23 cellular contexts compared by ENCODE assay signal in genomic region chr3:51938780-51939425, GRCh38. TPM values are rescaled to one million over a fixed set of nuclear protein-coding genes. Genes with fewer than 3 reads are reported as not detected.
DNase-seq lines count a peak whose midpoint lies in the region; TF ChIP-seq lines count a peak whose summit lies in the region.
"Had no signal": no experiment of that assay in that cellular context is flagged by ENCODE, and none has a peak within 500 bp of the region (broad histone marks: within the 10 kb centered on the region; RNA-seq: fewer than 3 reads in every experiment).

No MANE protein-coding gene starts in this region.

- peak overlapping the region; percentile 79 for H3K4me3 Mint-ChIP-seq in activated naive CD4-positive, alpha-beta T cell treated with anti-CD3 and anti-CD28 coated beads, Interleukin-2, amount 50 U/mL, for 24 hours
- H3K4me3 Mint-ChIP-seq in activated naive CD4-positive, alpha-beta T cell treated with anti-CD3 and anti-CD28 coated beads for 36 hours, result no peak overlapping the region
- H3K4me3 Mint-ChIP-seq in activated naive CD8-positive, alpha-beta T cell treated with anti-CD3 and anti-CD28 coated beads for 36 hours, result peak overlapping the region; percentile 33
- peak overlapping the region; percentile 95 for H3K4me3 Mint-ChIP-seq in neural crest cell

- no peak overlapping the region for H2BK15ac ChIP-seq in mesenchymal stem cell (ENCODE audit: low read depth, poor library complexity, severe bottlenecking)

- no peak overlapping the region for H3K4me2 ChIP-seq in mesenchymal stem cell (ENCODE audit: low read length, poor library complexity, severe bottlenecking)

- no peak for DNase-seq in activated naive CD4-positive, alpha-beta T cell treated with anti-CD3 and anti-CD28 coated beads for 36 hours
- no peak for DNase-seq in activated naive CD8-positive, alpha-beta T cell treated with anti-CD3 and anti-CD28 coated beads for 36 hours
- DNase-seq in neural crest cell (ENCODE audit: low read depth, low spot score) (no peak), ureter (ENCODE audit: low spot score) (peak; percentile 37), DMS79 treated with DMSO at 0.1 percent for 48 hours (lab: John Stamatoyannopoulos, UW) (no peak), DMS53 treated with DMSO at 0.1 percent for 48 hours (lab: John Stamatoyannopoulos, UW; ENCODE audit: unreplicated experiment) (no peak), mesenchymal stem cell (no peak)
- DNase-seq: activated CD4-positive, alpha-beta T cell treated with anti-CD3 and anti-CD28 coated beads for 1 hour; activated T-cell treated with anti-CD3 and anti-CD28 coated beads, Interleukin-2, amount 50 U/mL, for 1 hour; amygdala; COR-L47; effector CD8-positive, alpha-beta T cell; naive B cell; NCI-H187 treated with DMSO at 0.1 percent for 48 hours; NCI-H526; stimulated activated CD4-positive, alpha-beta T cell treated with anti-CD3 and anti-CD28 coated beads, Interleukin-15, amount 100 ng/mL, for 24 hours; T-helper 9 cell had no signal

- TF ChIP-seq CTCF in neural crest cell (conservative IDR thresholded peaks at IDR 0.05), result no peak

- no peak overlapping the region for H3K18ac ChIP-seq in mesenchymal stem cell (ENCODE audit: low read depth in 1 of 2, low read length in 2 of 2)

- H4K8ac ChIP-seq in mesenchymal stem cell (ENCODE audit: low read length), result no peak overlapping the region

- 96% methylated on average over 8 of the region's 9 CpGs for WGBS in mesenchymal stem cell

- H3K23ac ChIP-seq in mesenchymal stem cell (ENCODE audit: low read length in 2 of 2), result no peak overlapping the region

- H3K9me3 ChIP-seq in mesenchymal stem cell (ENCODE audit: control insufficient read depth, low read length), result no peaks in the 10 kb centered on the region
- H3K9me3 ChIP-seq: vagina had no signal

- H2BK120ac ChIP-seq in mesenchymal stem cell (ENCODE audit: low read depth, low read length), result no peak overlapping the region

- CTCF ChIA-PET in activated naive CD4-positive, alpha-beta T cell treated with anti-CD3 and anti-CD28 coated beads for 36 hours (lab: Charles Lee), result no interaction called here

- H4K91ac ChIP-seq in mesenchymal stem cell (ENCODE audit: low read length), result no peak overlapping the region

- H3K36me3 Mint-ChIP-seq in activated naive CD4-positive, alpha-beta T cell treated with anti-CD3 and anti-CD28 coated beads, Interleukin-2, amount 50 U/mL, for 24 hours, result peaks cover 14% of the 10 kb centered on the region
- H3K36me3 Mint-ChIP-seq in activated naive CD4-positive, alpha-beta T cell treated with anti-CD3 and anti-CD28 coated beads for 36 hours (ENCODE audit: low read depth), result peaks cover 30% of the 10 kb centered on the region
- peaks cover 31% of the 10 kb centered on the region for H3K36me3 Mint-ChIP-seq in activated naive CD8-positive, alpha-beta T cell treated with anti-CD3 and anti-CD28 coated beads for 36 hours
- H3K36me3 Mint-ChIP-seq in neural crest cell (ENCODE audit: low read depth), result no peaks in the 10 kb centered on the region

- H2AFZ ChIP-seq in mesenchymal stem cell (ENCODE audit: low read depth, low read length), result no peak overlapping the region

- intact Hi-C loops in activated naive CD4-positive, alpha-beta T cell treated with anti-CD3 and anti-CD28 coated beads for 36 hours (cut with micrococcal nuclease), result no loop called here

- no peak overlapping the region for H3K27ac ChIP-seq in mesenchymal stem cell (ENCODE audit: low read length, poor library complexity, severe bottlenecking)
- H3K27ac ChIP-seq: vagina had no signal

- H3K27me3 Mint-ChIP-seq in activated naive CD4-positive, alpha-beta T cell treated with anti-CD3 and anti-CD28 coated beads, Interleukin-2, amount 50 U/mL, for 24 hours, result no peaks in the 10 kb centered on the region
- H3K27me3 Mint-ChIP-seq in activated naive CD4-positive, alpha-beta T cell treated with anti-CD3 and anti-CD28 coated beads for 36 hours (ENCODE audit: low read depth), result no peaks in the 10 kb centered on the region
- no peaks in the 10 kb centered on the region for H3K27me3 Mint-ChIP-seq in activated naive CD8-positive, alpha-beta T cell treated with anti-CD3 and anti-CD28 coated beads for 36 hours
- H3K27me3 Mint-ChIP-seq in neural crest cell (ENCODE audit: low read depth), result no peaks in the 10 kb centered on the region
- H3K27me3 Mint-ChIP-seq: naive B cell had no signal

- H3K9ac ChIP-seq in mesenchymal stem cell (ENCODE audit: low read length), result no peak overlapping the region

- peak overlapping the region; percentile 70 for H3K27ac Mint-ChIP-seq in activated naive CD4-positive, alpha-beta T cell treated with anti-CD3 and anti-CD28 coated beads, Interleukin-2, amount 50 U/mL, for 24 hours
- H3K27ac Mint-ChIP-seq in activated naive CD4-positive, alpha-beta T cell treated with anti-CD3 and anti-CD28 coated beads for 36 hours, result no peak overlapping the region
- peak overlapping the region; percentile 4 for H3K27ac Mint-ChIP-seq in activated naive CD8-positive, alpha-beta T cell treated with anti-CD3 and anti-CD28 coated beads for 36 hours
- H3K27ac Mint-ChIP-seq in neural crest cell (ENCODE audit: unreplicated experiment), result no peak overlapping the region

- no peak overlapping the region for H2AK5ac ChIP-seq in mesenchymal stem cell (ENCODE audit: low read length, severe bottlenecking)

- H3K4me1 ChIP-seq in mesenchymal stem cell (ENCODE audit: control insufficient read depth, insufficient read depth, low read depth, low read length), result peaks cover 19% of the 10 kb centered on the region

- H3K79me1 ChIP-seq in mesenchymal stem cell (replicated peaks; ENCODE audit: low read length, poor library complexity, severe bottlenecking), result peaks cover 34% of the 10 kb centered on the region

- no peaks in the 10 kb centered on the region for H3K9me3 Mint-ChIP-seq in activated naive CD4-positive, alpha-beta T cell treated with anti-CD3 and anti-CD28 coated beads, Interleukin-2, amount 50 U/mL, for 24 hours
- H3K9me3 Mint-ChIP-seq in activated naive CD4-positive, alpha-beta T cell treated with anti-CD3 and anti-CD28 coated beads for 36 hours, result no peaks in the 10 kb centered on the region
- H3K9me3 Mint-ChIP-seq in activated naive CD8-positive, alpha-beta T cell treated with anti-CD3 and anti-CD28 coated beads for 36 hours, result no peaks in the 10 kb centered on the region
- no peaks in the 10 kb centered on the region for H3K9me3 Mint-ChIP-seq in neural crest cell
- H3K9me3 Mint-ChIP-seq: naive B cell had no signal

- peaks cover 33% of the 10 kb centered on the region for H3K4me1 Mint-ChIP-seq in activated naive CD4-positive, alpha-beta T cell treated with anti-CD3 and anti-CD28 coated beads, Interleukin-2, amount 50 U/mL, for 24 hours
- peaks cover 33% of the 10 kb centered on the region for H3K4me1 Mint-ChIP-seq in activated naive CD4-positive, alpha-beta T cell treated with anti-CD3 and anti-CD28 coated beads for 36 hours (ENCODE audit: low read depth)
- peaks cover 27% of the 10 kb centered on the region for H3K4me1 Mint-ChIP-seq in activated naive CD8-positive, alpha-beta T cell treated with anti-CD3 and anti-CD28 coated beads for 36 hours
- H3K4me1 Mint-ChIP-seq in neural crest cell, result peaks cover 28% of the 10 kb centered on the region

- H2BK12ac ChIP-seq in mesenchymal stem cell (ENCODE audit: low read length in 2 of 2), result no peak overlapping the region

- H3K27me3 ChIP-seq in mesenchymal stem cell (ENCODE audit: control insufficient read depth in 1 of 2, insufficient read depth in 1 of 2, low read length in 2 of 2), result no peaks in the 10 kb centered on the region
- H3K27me3 ChIP-seq: vagina had no signal

- no peak overlapping the region for H2BK5ac ChIP-seq in mesenchymal stem cell (ENCODE audit: low read depth, low read length, poor library complexity, severe bottlenecking)

- no peak overlapping the region for H3K4me3 ChIP-seq in mesenchymal stem cell (ENCODE audit: insufficient read depth in 1 of 2, low read depth in 1 of 2, low read length in 2 of 2)
- H3K4me3 ChIP-seq: lung, vagina had no signal

- H3K14ac ChIP-seq in mesenchymal stem cell (ENCODE audit: low read length in 2 of 2), result no peak overlapping the region

- no peak overlapping the region for H3K4ac ChIP-seq in mesenchymal stem cell (ENCODE audit: low read depth in 1 of 2, low read length in 2 of 2)

- H3K36me3 ChIP-seq in mesenchymal stem cell (ENCODE audit: control insufficient read depth in 1 of 2, insufficient read depth in 2 of 2, low read depth in 1 of 2, low read length in 2 of 2), result peaks cover 54 to 55% of the 10 kb centered on the region in 2 experiments

RNA-seq across cellular contexts. Expression of gene RRP9, which starts 2.8 kb away (rescaled TPM):
- 10 to 100 TPM; 24.6 to 25.0 TPM for total RNA-seq in activated naive CD4-positive, alpha-beta T cell treated with anti-CD3 and anti-CD28 coated beads for 36 hours
- total RNA-seq in activated naive CD8-positive, alpha-beta T cell treated with anti-CD3 and anti-CD28 coated beads for 36 hours, result 10 to 100 TPM; 74.0 to 83.0 TPM
- total RNA-seq in neural crest cell (37.9 and 40.1 TPM in 2 replicates), ureter (28.2 TPM)
- 9.3 TPM for polyA plus RNA-seq in mesenchymal stem cell (2013, experiment 1 of 2)
- 9.2 TPM for polyA plus RNA-seq in mesenchymal stem cell (2013, experiment 2 of 2)

RNA-seq across cellular contexts. Expression of gene PARP3, which starts 3.3 kb away (rescaled TPM):
- 10 to 100 TPM in 1 of 2 experiments, 1 to 10 TPM in 1; 10.0 to 11.1 TPM for total RNA-seq in activated naive CD4-positive, alpha-beta T cell treated with anti-CD3 and anti-CD28 coated beads for 36 hours
- 10 to 100 TPM; 13.9 to 15.6 TPM for total RNA-seq in activated naive CD8-positive, alpha-beta T cell treated with anti-CD3 and anti-CD28 coated beads for 36 hours
- total RNA-seq in neural crest cell (4.3 and 4.6 TPM in 2 replicates), ureter (48.5 TPM)
- 6.4 TPM for polyA plus RNA-seq in mesenchymal stem cell (2013, experiment 1 of 2)
- polyA plus RNA-seq in mesenchymal stem cell (2013, experiment 2 of 2), result 6.1 TPM

RNA-seq across cellular contexts. Expression of gene GPR62, which starts 16.3 kb away (rescaled TPM):
- total RNA-seq in activated naive CD4-positive, alpha-beta T cell treated with anti-CD3 and anti-CD28 coated beads for 36 hours, result not detected
- not detected for total RNA-seq in activated naive CD8-positive, alpha-beta T cell treated with anti-CD3 and anti-CD28 coated beads for 36 hours
- total RNA-seq in neural crest cell (0.18 and 0.23 TPM in 2 replicates), ureter (0.57 TPM)
- polyA plus RNA-seq in mesenchymal stem cell (2013, experiment 1 of 2), result not detected
- polyA plus RNA-seq in mesenchymal stem cell (2013, experiment 2 of 2), result 0.03 TPM
- total RNA-seq: G401, renal cortical epithelial cell, vagina had no signal
- polyA plus RNA-seq: AG04450 had no signal

RNA-seq across cellular contexts. Expression of gene PCBP4, which starts 28.4 kb away (rescaled TPM):
- 1 to 10 TPM; 8.9 to 9.1 TPM for total RNA-seq in activated naive CD4-positive, alpha-beta T cell treated with anti-CD3 and anti-CD28 coated beads for 36 hours
- 1 to 10 TPM; 4.5 to 5.6 TPM for total RNA-seq in activated naive CD8-positive, alpha-beta T cell treated with anti-CD3 and anti-CD28 coated beads for 36 hours
- 228 and 235 TPM in 2 replicates for total RNA-seq in neural crest cell
- total RNA-seq in ureter, result 40.8 TPM
- 32.5 TPM for polyA plus RNA-seq in mesenchymal stem cell (2013, experiment 1 of 2)
- polyA plus RNA-seq in mesenchymal stem cell (2013, experiment 2 of 2), result 31.0 TPM

RNA-seq across cellular contexts. Expression of gene ABHD14B, which starts 34.9 kb away (rescaled TPM):
- 10 to 100 TPM; 81.8 to 85.8 TPM for total RNA-seq in activated naive CD4-positive, alpha-beta T cell treated with anti-CD3 and anti-CD28 coated beads for 36 hours
- 10 to 100 TPM; 58.7 to 59.6 TPM for total RNA-seq in activated naive CD8-positive, alpha-beta T cell treated with anti-CD3 and anti-CD28 coated beads for 36 hours
- total RNA-seq in neural crest cell, result 4.7 and 6.2 TPM in 2 replicates
- total RNA-seq in ureter, result 55.3 TPM
- 15.5 TPM for polyA plus RNA-seq in mesenchymal stem cell (2013, experiment 1 of 2)
- polyA plus RNA-seq in mesenchymal stem cell (2013, experiment 2 of 2), result 15.1 TPM

Comparison
In these comparisons a context has a peak if more than half of its experiments do, and no peak if none do; other contexts are left out.
1. H3K27ac Mint-ChIP-seq: peak in activated naive CD4-positive, alpha-beta T cell treated with anti-CD3 and anti-CD28 coated beads, Interleukin-2, amount 50 U/mL, for 24 hours (single experiment) and activated naive CD8-positive, alpha-beta T cell treated with anti-CD3 and anti-CD28 coated beads for 36 hours (single experiment); none in activated naive CD4-positive, alpha-beta T cell treated with anti-CD3 and anti-CD28 coated beads for 36 hours (single experiment) and neural crest cell (single experiment).